Comparison of ENCODE assay signal across 8 cellular contexts in the genomic region with DNA sequence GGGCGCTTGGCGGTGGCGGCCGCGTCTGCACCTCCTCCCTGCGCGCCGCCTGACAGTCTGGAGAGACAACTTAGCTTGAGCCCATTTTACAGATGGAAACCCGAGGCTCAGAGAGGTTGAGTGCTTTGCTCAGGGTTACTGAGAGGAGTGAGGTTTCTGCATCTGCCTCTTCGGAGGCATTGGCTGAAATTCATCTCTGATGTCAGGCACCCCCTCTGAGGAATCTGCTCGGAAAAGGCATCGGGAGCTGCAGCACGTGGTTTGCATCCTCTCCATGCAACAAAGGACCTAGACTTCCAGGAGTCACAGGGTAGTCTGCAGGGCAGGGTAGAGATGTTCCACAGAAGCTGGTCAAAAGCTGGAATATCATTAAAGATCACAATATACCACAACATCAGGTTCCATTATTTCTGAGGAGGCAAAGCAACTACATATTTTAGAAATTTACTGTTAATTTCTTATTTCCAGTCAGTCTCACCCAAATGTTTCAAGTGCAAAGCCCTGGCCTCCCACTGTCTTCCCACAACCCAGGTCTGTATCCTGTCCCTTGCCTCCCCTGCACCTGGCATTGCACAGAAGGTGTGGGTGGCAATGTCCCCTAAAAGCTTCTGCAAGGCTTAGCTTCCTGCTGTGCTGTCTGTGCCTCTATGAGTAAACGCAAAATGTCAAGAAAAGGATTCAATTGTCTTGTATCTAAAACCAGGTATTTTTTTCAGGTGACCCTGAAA. TPM values are rescaled to one million over a fixed set of nuclear protein-coding genes. Genes with fewer than 3 reads are reported as not detected.
DNase-seq lines count a peak whose midpoint lies in the region; ATAC-seq, FAIRE-seq and TF ChIP-seq lines count a peak whose summit lies in the region.

No MANE protein-coding gene starts in this region.

- H3K4me1 Mint-ChIP-seq in brain = peaks cover 17% of the 10 kb centered on the region
- peaks cover 16% of the 10 kb centered on the region for H3K4me1 Mint-ChIP-seq in mesothelial cell of epicardium

- TF ChIP-seq CTCF in cardiac muscle cell (IDR thresholded peaks at IDR 0.05; ENCODE audit: low read depth, low read length) (no peak), brain (conservative IDR thresholded peaks at IDR 0.05) (no peak), mesothelial cell of epicardium (IDR thresholded peaks at IDR 0.05; ENCODE audit: unreplicated experiment) (no peak), uterus (IDR thresholded peaks at IDR 0.05) (no peak), kidney (IDR thresholded peaks at IDR 0.05; ENCODE audit: borderline replicate concordance, extremely low read depth, insufficient read depth) (no peak)

- no peak for ATAC-seq in Right ventricle myocardium superior (ENCODE audit: poor library complexity)

- H3K27me3 ChIP-seq in cardiac muscle cell (peaks cover 28% of the 10 kb centered on the region), uterus (no peaks in the 10 kb centered on the region)

- no peak for FAIRE-seq in kidney (lab: Jason Lieb, UNC)

- H3K9me3 Mint-ChIP-seq in brain (peaks cover 0 to 5% (median 0%) of the 10 kb centered on the region in 5 experiments), mesothelial cell of epicardium (no peaks in the 10 kb centered on the region)

- no peak for DNase-seq in cardiac muscle cell (ENCODE audit: low read depth in 1 of 2, low spot score in 1 of 2)
- no peak for DNase-seq in Right ventricle myocardium superior
- DNase-seq in mesothelial cell of epicardium (ENCODE audit: low spot score in 2 of 2, unreplicated experiment in 2 of 2) = no peak
- DNase-seq in uterus = no peak
- DNase-seq in kidney = no peak
- DNase-seq in HEK293T (ENCODE audit: extremely low spot score) = no peak
- no peak for DNase-seq in NCI-H82 treated with DMSO at 0.1 percent for 48 hours (lab: John Stamatoyannopoulos, UW; ENCODE audit: unreplicated experiment)

- H3K27me3 Mint-ChIP-seq in brain (peaks cover 51% of the 10 kb centered on the region), mesothelial cell of epicardium (ENCODE audit: low read depth) (peaks cover 36% of the 10 kb centered on the region)

- H3K36me3 Mint-ChIP-seq in brain (no peaks in the 10 kb centered on the region), mesothelial cell of epicardium (no peaks in the 10 kb centered on the region)

- H3K4me1 ChIP-seq in cardiac muscle cell (ENCODE audit: low read depth) (no peaks in the 10 kb centered on the region), uterus (peaks cover 0 to 8% of the 10 kb centered on the region in 2 donors), kidney (ENCODE audit: control insufficient read depth in 1 of 2, insufficient read depth in 1 of 2, low read depth in 1 of 2, low read length in 2 of 2) (peaks cover 0 to 5% of the 10 kb centered on the region in 2 donors)

- POLR2A ChIA-PET in HEK293T (lab: Yijun Ruan, JAX) = interaction anchor here (0.9 to 2.8 kb wide), 2 partner anchors 177 to 1097 kb away, joined by 7 to 18 read pairs; no protein-coding TSS in a partner anchor

- peak overlapping the region in 1 of 5 experiments; percentile 25 for H3K27ac Mint-ChIP-seq in brain
- no peak overlapping the region for H3K27ac Mint-ChIP-seq in mesothelial cell of epicardium

- H3K4me3 Mint-ChIP-seq in brain (peak overlapping the region; percentile 85 to 90 (median 87)), mesothelial cell of epicardium (peak overlapping the region; percentile 74)

- H3K4me3 ChIP-seq in cardiac muscle cell (peak overlapping the region; percentile 49), uterus (peak overlapping the region; percentile 32 to 39), kidney (ENCODE audit: low read length in 2 of 2) (no peak overlapping the region)

- TF ChIP-seq POLR2A in uterus (IDR thresholded peaks at IDR 0.05) = no peak

- intact Hi-C loops in Right ventricle myocardium superior (cut with DNase I) = no loop called here
- intact Hi-C loops in uterus (cut with DNase I; ENCODE audit: low total_unique reads) = no loop called here
- intact Hi-C loops in kidney (cut with DNase I) = loop anchor here (5.0 kb wide), 1 partner anchor 1099 kb away; the partner anchor contains the start of gene ZNF488

- CTCF ChIA-PET in HEK293T (lab: Yijun Ruan, JAX) = interaction anchor here (0.5 to 0.6 kb wide), 2 partner anchors 254 to 279 kb away, joined by 3 to 4 read pairs; no protein-coding TSS in a partner anchor

- H3K36me3 ChIP-seq in cardiac muscle cell = no peaks in the 10 kb centered on the region
- no peaks in the 10 kb centered on the region for H3K36me3 ChIP-seq in uterus
- H3K36me3 ChIP-seq in kidney (ENCODE audit: control insufficient read depth in 1 of 2, insufficient read depth in 2 of 2, low read length in 2 of 2) = no peaks in the 10 kb centered on the region

- H3K27ac ChIP-seq in cardiac muscle cell = no peak overlapping the region
- H3K27ac ChIP-seq in uterus = no peak overlapping the region
- no peak overlapping the region for H3K27ac ChIP-seq in kidney (ENCODE audit: low read depth in 2 of 2, low read length in 2 of 2)

- no peaks in the 10 kb centered on the region for H3K9me3 ChIP-seq in cardiac muscle cell (ENCODE audit: low read depth)
- no peaks in the 10 kb centered on the region for H3K9me3 ChIP-seq in uterus
- H3K9me3 ChIP-seq in kidney (ENCODE audit: control insufficient read depth in 1 of 2, low read length in 2 of 2) = no peaks in the 10 kb centered on the region

- no peak overlapping the region for H3K9ac ChIP-seq in kidney (ENCODE audit: low read length in 2 of 2)

TF ChIP-seq in HEK293T, 16 proteins besides CTCF, POLR2A, EP300 and RAD21:
- TF ChIP-seq HDGF (IDR thresholded peaks at IDR 0.05; ENCODE audit: borderline replicate concordance) = no peak
- TF ChIP-seq CTBP1 (IDR thresholded peaks at IDR 0.05; ENCODE audit: borderline replicate concordance) = no peak
- TF ChIP-seq TARDBP (IDR thresholded peaks at IDR 0.05) = no peak
- no peak for TF ChIP-seq ARNT (IDR thresholded peaks at IDR 0.05)
- no peak for TF ChIP-seq FOXA1 (IDR thresholded peaks at IDR 0.05)
- TF ChIP-seq PKNOX1 (IDR thresholded peaks at IDR 0.05) = no peak
- TF ChIP-seq FOXK2 (IDR thresholded peaks at IDR 0.05) = no peak
- TF ChIP-seq SUZ12 (IDR thresholded peaks at IDR 0.05) = no peak
TF ChIP-seq in HEK293T: peak in this region for 0.

RNA-seq across cellular contexts. Expression of gene ANTXRL, which starts 3.4 kb away (rescaled TPM):
- total RNA-seq in cardiac muscle cell (not detected in 2 replicates), Right ventricle myocardium superior (not detected), mesothelial cell of epicardium (not detected in 3 replicates), uterus (under 1 TPM in 1 of 4 donors, not detected in 3; 0.27 TPM), kidney (0.16 TPM)
- polyA plus RNA-seq in cardiac muscle cell (not detected in 2 replicates), brain (ENCODE audit: insufficient read depth, low read depth, low replicate concordance) (not detected), kidney (ENCODE audit: insufficient read depth, low read depth, low replicate concordance) (not detected)

Comparison
In these comparisons a context has a peak if more than half of its experiments do, and no peak if none do; other contexts are left out.
1. H3K4me3 ChIP-seq: peak in cardiac muscle cell (single experiment) and uterus (2 of 2); none in kidney (0 of 2).